ENCODE assay signal across 8 cellular contexts in genomic region chr6:148342146-148343027, GRCh38. TPM values are rescaled to one million over a fixed set of nuclear protein-coding genes. Genes with fewer than 3 reads are reported as not detected.
DNase-seq lines count a peak whose midpoint lies in the region; ATAC-seq and TF ChIP-seq lines count a peak whose summit lies in the region.

Gene SASH1 (plus strand): TSS chr6:148342838. CDS start chr6:148343068, 230 bp downstream.

- CTCF ChIA-PET in AG04449 (lab: Yijun Ruan, JAX): no interaction called here

- H3K36me3 Mint-ChIP-seq in activated naive CD8-positive, alpha-beta T cell: no peaks in the 10 kb centered on the region
- no peaks in the 10 kb centered on the region for H3K36me3 Mint-ChIP-seq in natural killer cell treated with Interleukin-12 subunit alpha and Interleukin-12 subunit beta and Interleukin-15 and Interleukin-18, amount 100 ng/mL, for 72 hours

- ATAC-seq in GM18870 (IDR thresholded peaks at IDR 0.05; ENCODE audit: unreplicated experiment) (peak; percentile 82), HG03103 (IDR thresholded peaks at IDR 0.05; ENCODE audit: low read depth, unreplicated experiment) (peak; percentile 57), gastroesophageal sphincter (peak; percentile 84)
- ATAC-seq in natural killer cell treated with Interleukin-12 subunit alpha and Interleukin-12 subunit beta and Interleukin-15 and Interleukin-18, amount 100 ng/mL, for 72 hours: peak in 1 of 2 donors; percentile 36

- peaks cover 12% of the 10 kb centered on the region for H3K4me1 Mint-ChIP-seq in activated naive CD8-positive, alpha-beta T cell (ENCODE audit: low read depth)
- H3K4me1 Mint-ChIP-seq in natural killer cell treated with Interleukin-12 subunit alpha and Interleukin-12 subunit beta and Interleukin-15 and Interleukin-18, amount 100 ng/mL, for 72 hours (ENCODE audit: low read depth in 2 of 2): peaks cover 0 to 3% of the 10 kb centered on the region in 2 donors

- POLR2A ChIA-PET in AG04449 (lab: Yijun Ruan, JAX): interaction anchor here (0.7 to 1.4 kb wide), 2 partner anchors 75 to 188 kb away, joined by 3 read pairs; no protein-coding TSS in a partner anchor

- H3K4me1 ChIP-seq in gastroesophageal sphincter (peaks cover 0 to 53% (median 4%) of the 10 kb centered on the region in 3 donors), urinary bladder (ENCODE audit: insufficient read depth) (peaks cover 2% of the 10 kb centered on the region)

- H3K4me3 ChIP-seq in AG04449 (ENCODE audit: low read depth, low read length): peak within 1 kb of the TSS; percentile 68
- peak within 1 kb of the TSS; percentile 79 to 84 for H3K4me3 ChIP-seq in gastroesophageal sphincter
- H3K4me3 ChIP-seq in urinary bladder (ENCODE audit: low read depth, low read length): peak within 1 kb of the TSS; percentile 89

- H3K27ac ChIP-seq in gastroesophageal sphincter (peak within 1 kb of the TSS; percentile 79 to 90 (median 86)), urinary bladder (ENCODE audit: low read depth) (peak within 1 kb of the TSS; percentile 86)

- no peak within 1 kb of the TSS for H3K27ac Mint-ChIP-seq in activated naive CD8-positive, alpha-beta T cell
- no peak within 1 kb of the TSS for H3K27ac Mint-ChIP-seq in natural killer cell treated with Interleukin-12 subunit alpha and Interleukin-12 subunit beta and Interleukin-15 and Interleukin-18, amount 100 ng/mL, for 72 hours

- H3K27me3 ChIP-seq in gastroesophageal sphincter: no peaks in the 10 kb centered on the region

- H3K9me3 ChIP-seq in gastroesophageal sphincter: no peaks in the 10 kb centered on the region

- TF ChIP-seq CTCF in AG04449 (IDR thresholded peaks at IDR 0.05; ENCODE audit: insufficient read depth, low read length, missing control alignments) (no peak), gastroesophageal sphincter (IDR thresholded peaks at IDR 0.05) (no peak)

- H3K36me3 ChIP-seq in gastroesophageal sphincter (no peaks in the 10 kb centered on the region), urinary bladder (ENCODE audit: insufficient read depth) (no peaks in the 10 kb centered on the region)

- peak within 1 kb of the TSS; percentile 76 for H3K4me3 Mint-ChIP-seq in activated naive CD8-positive, alpha-beta T cell
- peak within 1 kb of the TSS; percentile 70 for H3K4me3 Mint-ChIP-seq in natural killer cell treated with Interleukin-12 subunit alpha and Interleukin-12 subunit beta and Interleukin-15 and Interleukin-18, amount 100 ng/mL, for 72 hours

- TF ChIP-seq POLR2A in gastroesophageal sphincter (IDR thresholded peaks at IDR 0.05): peak in 1 of 2 donors; percentile 24

- H3K27me3 Mint-ChIP-seq in activated naive CD8-positive, alpha-beta T cell: peaks cover 36% of the 10 kb centered on the region
- peaks cover 30 to 49% of the 10 kb centered on the region in 2 donors for H3K27me3 Mint-ChIP-seq in natural killer cell treated with Interleukin-12 subunit alpha and Interleukin-12 subunit beta and Interleukin-15 and Interleukin-18, amount 100 ng/mL, for 72 hours

- DNase-seq in AG04449 (ENCODE audit: low read depth, low spot score) (no peak), NCI-H526 treated with DMSO at 0.1 percent for 48 hours (lab: John Stamatoyannopoulos, UW) (peak; percentile 66)
- DNase-seq in natural killer cell treated with Interleukin-12 subunit alpha and Interleukin-12 subunit beta and Interleukin-15 and Interleukin-18, amount 100 ng/mL, for 72 hours (ENCODE audit: low spot score): no peak

- no peak for TF ChIP-seq EP300 in gastroesophageal sphincter (IDR thresholded peaks at IDR 0.05)

- 0% methylated on average over 5 of the region's 69 CpGs; no CpG with 5 or more reads in 1 of the 2 donors for WGBS in gastroesophageal sphincter (ENCODE audit: low coverage in 1 of 2), 2 donors
- under 1% methylated on average over 69 of the region's 69 CpGs for WGBS in urinary bladder

- no peaks in the 10 kb centered on the region for H3K9me3 Mint-ChIP-seq in activated naive CD8-positive, alpha-beta T cell (ENCODE audit: low read depth)
- no peaks in the 10 kb centered on the region for H3K9me3 Mint-ChIP-seq in natural killer cell treated with Interleukin-12 subunit alpha and Interleukin-12 subunit beta and Interleukin-15 and Interleukin-18, amount 100 ng/mL, for 72 hours

RNA-seq across cellular contexts. Expression of gene SASH1, which starts in this region (rescaled TPM):
- total RNA-seq in gastroesophageal sphincter (10 to 100 TPM; 48.9 to 78.9 (median 64.6) TPM), urinary bladder (92.2 TPM)
- total RNA-seq in natural killer cell treated with Interleukin-12 subunit alpha and Interleukin-12 subunit beta and Interleukin-15 and Interleukin-18, amount 100 ng/mL, for 72 hours: under 1 TPM; 0.17 to 0.20 TPM
- 19.9 TPM for polyA plus RNA-seq in urinary bladder

Comparison
In these comparisons a context has a peak if more than half of its experiments do, and no peak if none do; other contexts are left out.
1. RNA of gene SASH1 (total RNA-seq): 92.2 TPM in urinary bladder (single experiment) and 48.9 to 78.9 TPM in gastroesophageal sphincter; 0.17 to 0.20 TPM in natural killer cell treated with Interleukin-12 subunit alpha and Interleukin-12 subunit beta and Interleukin-15 and Interleukin-18, amount 100 ng/mL, for 72 hours; every median in the first group is over 10 times any median in the second.
2. Peak in every context shown above with its lines, with median percentiles within 50 percentile points of each other: H3K4me3 ChIP-seq.